ENCODE assay signal across 20 cellular contexts in the genomic region with DNA sequence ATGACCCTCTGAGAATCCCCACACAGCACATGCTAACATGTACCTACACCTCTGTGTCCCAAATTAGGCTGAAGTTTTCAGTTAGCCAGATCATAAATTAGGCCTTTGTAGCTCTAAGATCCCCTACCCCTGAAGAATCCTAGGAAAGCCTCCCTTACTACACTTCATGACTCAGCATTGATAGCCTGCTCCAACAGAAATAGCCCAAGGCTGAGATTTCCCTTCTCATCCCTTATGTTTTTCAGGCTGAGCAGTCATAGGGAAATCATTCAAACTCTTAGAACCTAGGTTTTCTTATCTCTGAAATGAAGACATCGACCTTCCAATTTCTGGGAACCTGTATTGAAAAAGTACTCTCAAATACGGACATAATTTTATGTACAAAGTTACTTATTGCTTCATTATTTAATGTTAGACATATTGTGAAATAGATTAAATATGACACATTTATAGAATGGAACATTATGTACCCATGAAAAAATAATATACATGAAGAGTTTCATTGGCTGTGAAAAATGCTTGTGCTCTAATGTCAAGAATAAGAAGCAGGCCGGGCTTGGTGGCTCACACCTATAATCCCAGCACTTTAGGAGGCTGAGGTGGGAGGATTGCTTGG.
DNase-seq lines count a peak whose midpoint lies in the region; ATAC-seq, FAIRE-seq and TF ChIP-seq lines count a peak whose summit lies in the region.
"Had no signal": no experiment of that assay in that cellular context is flagged by ENCODE, and none has a peak within 500 bp of the region (broad histone marks: within the 10 kb centered on the region; RNA-seq: fewer than 3 reads in every experiment).

No MANE protein-coding gene starts in this region.

- no peak for ATAC-seq in HG02970 (IDR thresholded peaks at IDR 0.05; ENCODE audit: low FRiP score, unreplicated experiment)
- no peak for ATAC-seq in upper lobe of right lung
- ATAC-seq in HG03196 (IDR thresholded peaks at IDR 0.05; ENCODE audit: unreplicated experiment), result no peak
- ATAC-seq: activated CD8-positive, alpha-beta T cell treated with anti-CD3 and anti-CD28 coated beads, Interleukin-2, amount 10 ng/mL, durations not matched to agents 7 days and 5 days had no signal

- no peak overlapping the region for H3K9ac ChIP-seq in keratinocyte (ENCODE audit: control insufficient read depth, extremely low read depth, insufficient read depth, low read length)

- no peak overlapping the region for H3K4me2 ChIP-seq in keratinocyte (ENCODE audit: control insufficient read depth, extremely low read depth, insufficient read depth, low read depth, low read length)

- H3K4me3 ChIP-seq in cardiac fibroblast (replicated peaks in 1 of 2; ENCODE audit: low read depth in 2 of 2, low read length in 2 of 2) (no peak overlapping the region), keratinocyte (ENCODE audit: control insufficient read depth in 2 of 3, extremely low read depth in 1 of 3, insufficient read depth in 2 of 3, low read depth in 1 of 3, low read length in 3 of 3) (no peak overlapping the region), upper lobe of right lung (no peak overlapping the region)
- H3K4me3 ChIP-seq: lung, skin epidermis, uterus had no signal

- H3K4me1 ChIP-seq in keratinocyte (ENCODE audit: control insufficient read depth, extremely low read depth, insufficient read depth, low read length), result peaks cover 39% of the 10 kb centered on the region
- no peaks in the 10 kb centered on the region for H3K4me1 ChIP-seq in upper lobe of right lung
- H3K4me1 ChIP-seq: uterus had no signal

- no peaks in the 10 kb centered on the region for H4K20me1 ChIP-seq in keratinocyte (ENCODE audit: control insufficient read depth, extremely low read depth, insufficient read depth, low read length)

- DNase-seq in EH (ENCODE audit: low read depth) (peak; percentile 43), NCI-H226 (peak; percentile 89), cardiac fibroblast (ENCODE audit: low read depth in 2 of 2) (peak; percentile 29 to 43), keratinocyte (ENCODE audit: low read depth, low spot score) (no peak), KG1 (lab: John Stamatoyannopoulos, UW) (no peak), upper lobe of right lung (no peak)
- DNase-seq: activated B cell treated with CpG ODN at 0.5 μM for 24 hours; activated CD8-positive, alpha-beta T cell treated with anti-CD3 and anti-CD28 coated beads, Interleukin-2, amount 10 ng/mL, durations not matched to agents 7 days and 5 days; activated T-cell treated with anti-CD3 and anti-CD28 coated beads, Interleukin-2, amount 50 U/mL, for 48 hours; CD8-positive, alpha-beta memory T cell; DMS79 treated with DMSO at 0.1 percent for 48 hours; islet precursor cell; naive B cell; NCI-H1694 treated with DMSO at 0.1 percent for 48 hours; stimulated activated CD4-positive, alpha-beta T cell treated with anti-CD3 and anti-CD28 coated beads, Interleukin-4, amount 100 ng/mL, for 1 hour; uterus had no signal

- H3K36me3 ChIP-seq in keratinocyte (ENCODE audit: control insufficient read depth in 2 of 2, extremely low read depth in 1 of 2, insufficient read depth in 2 of 2, low read length in 2 of 2) (no peaks in the 10 kb centered on the region), upper lobe of right lung (no peaks in the 10 kb centered on the region)
- H3K36me3 ChIP-seq: uterus had no signal

- H3K27ac ChIP-seq in keratinocyte (ENCODE audit: control insufficient read depth, insufficient read depth, low read length), result peak overlapping the region; percentile 15
- H3K27ac ChIP-seq in upper lobe of right lung, result no peak overlapping the region
- H3K27ac ChIP-seq: skin epidermis, uterus had no signal

- dilution Hi-C loops in keratinocyte (cut with MboI; ENCODE audit: extremely low pct_ligation_motif_present, low sequenced_read_pairs), result no loop called here

- H2AFZ ChIP-seq in keratinocyte (ENCODE audit: control insufficient read depth, low read length), result no peak overlapping the region

- TF ChIP-seq CTCF in cardiac fibroblast (IDR thresholded peaks at IDR 0.05; ENCODE audit: low read depth, low read length) (no peak), keratinocyte (optimal IDR thresholded peaks at IDR 0.05 in 1 of 3, IDR thresholded peaks at IDR 0.05 in 1 of 3, conservative IDR thresholded peaks at IDR 0.05 in 1 of 3; ENCODE audit: extremely low read depth in 1 of 3, insufficient read depth in 2 of 3, low read length in 3 of 3) (no peak), upper lobe of right lung (IDR thresholded peaks at IDR 0.05) (no peak)

- H3K79me2 ChIP-seq in keratinocyte (ENCODE audit: control insufficient read depth, insufficient read depth, low read length), result no peaks in the 10 kb centered on the region

- no peaks in the 10 kb centered on the region for H3K9me1 ChIP-seq in keratinocyte (ENCODE audit: control insufficient read depth, extremely low read depth, insufficient read depth, low read length)

- no peaks in the 10 kb centered on the region for H3K9me3 ChIP-seq in keratinocyte (ENCODE audit: control insufficient read depth, low read depth, low read length)
- H3K9me3 ChIP-seq in upper lobe of right lung, result no peaks in the 10 kb centered on the region
- H3K9me3 ChIP-seq: uterus had no signal

- FAIRE-seq in keratinocyte (lab: Jason Lieb, UNC), result peak; percentile 90

- H3K27me3 ChIP-seq in keratinocyte (ENCODE audit: control insufficient read depth, extremely low read depth, insufficient read depth, low read length), result no peaks in the 10 kb centered on the region
- no peaks in the 10 kb centered on the region for H3K27me3 ChIP-seq in upper lobe of right lung
- H3K27me3 ChIP-seq: uterus had no signal

- intact Hi-C loops in upper lobe of right lung (cut with DNase I), result no loop called here

Comparison
In these comparisons a context has a peak if more than half of its experiments do, and no peak if none do; other contexts are left out.
1. DNase-seq: peak in EH (single experiment), NCI-H226 (single experiment) and cardiac fibroblast (2 of 2); none in keratinocyte (single experiment), KG1 (single experiment) and upper lobe of right lung (single experiment).